Comparison of ENCODE assay signal across 10 cellular contexts in the genomic region with DNA sequence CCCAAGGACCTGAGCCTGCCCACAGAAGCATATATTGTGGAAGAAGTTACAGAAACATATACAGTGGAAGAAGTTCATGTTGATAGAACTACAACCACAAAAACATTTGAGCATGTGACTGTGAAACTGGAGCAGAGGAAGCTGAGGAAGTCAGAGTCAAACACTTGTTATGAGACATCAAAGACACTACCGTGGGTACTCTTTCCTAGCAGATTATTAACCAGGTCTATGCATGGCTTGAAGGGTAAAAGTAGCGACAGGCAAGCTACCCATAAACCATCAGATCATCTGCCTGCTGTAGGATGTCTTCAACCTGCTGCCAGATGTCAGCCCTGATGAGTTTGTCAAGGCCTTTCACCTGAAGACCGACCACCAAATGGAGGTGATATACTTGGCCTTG. TPM values are rescaled to one million over a fixed set of nuclear protein-coding genes. Genes with fewer than 3 reads are reported as not detected.
A peak's percentile ranks its signal among the peaks of the same experiment; 100 is the strongest.
DNase-seq lines count a peak whose midpoint lies in the region; ATAC-seq and TF ChIP-seq lines count a peak whose summit lies in the region.
"Had no signal": no experiment of that assay in that cellular context is flagged by ENCODE, and none has a peak within 500 bp of the region (broad histone marks: within the 10 kb centered on the region; RNA-seq: fewer than 3 reads in every experiment).

No MANE protein-coding gene starts in this region.

- TF ChIP-seq CTCF in BE2C (IDR thresholded peaks at IDR 0.05; ENCODE audit: low read depth, low read length) = no peak

- no peaks in the 10 kb centered on the region for H3K27me3 ChIP-seq in BE2C
- H3K27me3 ChIP-seq: suprapubic skin had no signal

- H3K9me3 Mint-ChIP-seq in activated naive CD8-positive, alpha-beta T cell treated with anti-CD3 and anti-CD28 coated beads, Interleukin-2, amount 50 U/mL, for 24 hours = peaks cover 15% of the 10 kb centered on the region

- no peak overlapping the region for H3K4me3 Mint-ChIP-seq in activated naive CD8-positive, alpha-beta T cell treated with anti-CD3 and anti-CD28 coated beads, Interleukin-2, amount 50 U/mL, for 24 hours

- peaks cover 44% of the 10 kb centered on the region for H3K4me1 Mint-ChIP-seq in activated naive CD8-positive, alpha-beta T cell treated with anti-CD3 and anti-CD28 coated beads, Interleukin-2, amount 50 U/mL, for 24 hours

- ATAC-seq in GM18508 (IDR thresholded peaks at IDR 0.05; ENCODE audit: insufficient read depth, unreplicated experiment) = peak; percentile 93
- peak; percentile 82 for ATAC-seq in GM21515 (IDR thresholded peaks at IDR 0.05; ENCODE audit: unreplicated experiment)
- peak; percentile 75 for ATAC-seq in HG03442 (IDR thresholded peaks at IDR 0.05; ENCODE audit: unreplicated experiment)
- peak; percentile 77 for ATAC-seq in activated naive CD8-positive, alpha-beta T cell treated with anti-CD3 and anti-CD28 coated beads, Interleukin-2, amount 50 U/mL, for 24 hours
- ATAC-seq: Right ventricle myocardium inferior had no signal

- H3K9me3 ChIP-seq in BE2C = no peaks in the 10 kb centered on the region
- H3K9me3 ChIP-seq: suprapubic skin had no signal

- no peaks in the 10 kb centered on the region for H3K4me1 ChIP-seq in BE2C
- H3K4me1 ChIP-seq: suprapubic skin had no signal

- peaks cover 2% of the 10 kb centered on the region for H3K36me3 Mint-ChIP-seq in activated naive CD8-positive, alpha-beta T cell treated with anti-CD3 and anti-CD28 coated beads, Interleukin-2, amount 50 U/mL, for 24 hours (ENCODE audit: low read depth)

- H3K27me3 Mint-ChIP-seq in activated naive CD8-positive, alpha-beta T cell treated with anti-CD3 and anti-CD28 coated beads, Interleukin-2, amount 50 U/mL, for 24 hours = no peaks in the 10 kb centered on the region

- H3K4me3 ChIP-seq in BE2C (ENCODE audit: low read depth, low read length) = no peak overlapping the region
- H3K4me3 ChIP-seq: suprapubic skin had no signal

- H3K36me3 ChIP-seq in BE2C = no peaks in the 10 kb centered on the region

- POLR2A ChIA-PET in HEK293T (lab: Yijun Ruan, JAX) = no interaction called here

- DNase-seq in activated naive CD8-positive, alpha-beta T cell treated with anti-CD3 and anti-CD28 coated beads, Interleukin-2, amount 50 U/mL, for 24 hours = no peak
- DNase-seq in SKM-1 (lab: John Stamatoyannopoulos, UW; ENCODE audit: unreplicated experiment) = no peak
- DNase-seq in HEK293T (ENCODE audit: extremely low spot score) = no peak
- DNase-seq in COR-L47 (lab: John Stamatoyannopoulos, UW) = no peak
- DNase-seq in BE2C = no peak

- H3K27ac Mint-ChIP-seq in activated naive CD8-positive, alpha-beta T cell treated with anti-CD3 and anti-CD28 coated beads, Interleukin-2, amount 50 U/mL, for 24 hours = peak overlapping the region; percentile 63

- CTCF ChIA-PET in HEK293T (lab: Yijun Ruan, JAX) = no interaction called here

TF ChIP-seq in HEK293T, 16 proteins besides CTCF, POLR2A, EP300 and RAD21:
- no peak for TF ChIP-seq L3MBTL2 (conservative IDR thresholded peaks at IDR 0.05)
- TF ChIP-seq ARNT (IDR thresholded peaks at IDR 0.05) = no peak
- no peak for TF ChIP-seq TARDBP (IDR thresholded peaks at IDR 0.05)
- TF ChIP-seq, protein P1, sequence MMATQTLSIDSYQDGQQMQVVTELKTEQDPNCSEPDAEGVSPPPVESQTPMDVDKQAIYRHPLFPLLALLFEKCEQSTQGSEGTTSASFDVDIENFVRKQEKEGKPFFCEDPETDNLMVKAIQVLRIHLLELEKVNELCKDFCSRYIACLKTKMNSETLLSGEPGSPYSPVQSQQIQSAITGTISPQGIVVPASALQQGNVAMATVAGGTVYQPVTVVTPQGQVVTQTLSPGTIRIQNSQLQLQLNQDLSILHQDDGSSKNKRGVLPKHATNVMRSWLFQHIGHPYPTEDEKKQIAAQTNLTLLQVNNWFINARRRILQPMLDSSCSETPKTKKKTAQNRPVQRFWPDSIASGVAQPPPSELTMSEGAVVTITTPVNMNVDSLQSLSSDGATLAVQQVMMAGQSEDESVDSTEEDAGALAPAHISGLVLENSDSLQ (IDR thresholded peaks at IDR 0.05) = no peak
- no peak for TF ChIP-seq FOXK2 (IDR thresholded peaks at IDR 0.05)
- no peak for TF ChIP-seq FOXM1 (IDR thresholded peaks at IDR 0.05; ENCODE audit: borderline replicate concordance)
- no peak for TF ChIP-seq NFRKB (IDR thresholded peaks at IDR 0.05)
- no peak for TF ChIP-seq SUZ12 (IDR thresholded peaks at IDR 0.05)
- no peak for TF ChIP-seq SP1 (IDR thresholded peaks at IDR 0.05)
- no peak for TF ChIP-seq HDGF (IDR thresholded peaks at IDR 0.05; ENCODE audit: borderline replicate concordance)
- no peak for TF ChIP-seq CTBP1 (IDR thresholded peaks at IDR 0.05; ENCODE audit: borderline replicate concordance)
- TF ChIP-seq ELF4 (IDR thresholded peaks at IDR 0.05) = no peak
- no peak for TF ChIP-seq FOXA1 (IDR thresholded peaks at IDR 0.05)
- no peak for TF ChIP-seq ZNF384 (IDR thresholded peaks at IDR 0.05)
- no peak for TF ChIP-seq LEF1 (IDR thresholded peaks at IDR 0.05; ENCODE audit: borderline replicate concordance)
- no peak for TF ChIP-seq BHLHE40 (IDR thresholded peaks at IDR 0.05; ENCODE audit: borderline replicate concordance)

RNA-seq across cellular contexts. Expression of a gene that starts 35.8 kb away (rescaled TPM):
- 20.2 TPM for polyA plus RNA-seq in BE2C (2012; ENCODE audit: insufficient read depth, insufficient read length, low read depth)
